In the genomic region with DNA sequence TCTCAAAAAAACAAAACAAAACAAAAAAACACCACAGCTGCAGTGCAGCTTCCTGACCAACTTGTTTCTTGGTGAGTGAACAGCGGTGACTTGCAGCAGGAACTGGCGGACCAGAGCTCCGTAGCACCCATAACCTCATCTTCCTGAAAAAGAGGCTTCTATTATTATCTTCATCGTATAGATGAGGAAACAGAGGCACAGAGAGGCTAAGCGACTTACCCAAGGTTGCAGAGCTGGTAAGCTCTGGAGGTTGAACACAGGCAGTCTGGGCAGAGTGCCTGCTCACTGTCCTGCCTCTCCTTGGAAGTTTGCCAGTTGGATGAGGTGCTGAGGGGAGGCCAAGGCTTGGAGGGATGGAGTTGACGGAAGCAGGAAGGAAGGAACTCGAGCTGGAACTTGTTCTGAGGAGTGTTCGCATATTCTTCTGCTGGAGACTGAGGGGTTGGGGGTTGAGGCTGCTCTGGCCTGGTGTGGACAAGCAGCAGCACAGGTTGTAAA, we compare ENCODE assay signal across 10 cellular contexts. TPM values are rescaled to one million over a fixed set of nuclear protein-coding genes. Genes with fewer than 3 reads are reported as not detected.
DNase-seq lines count a peak whose midpoint lies in the region; ATAC-seq and TF ChIP-seq lines count a peak whose summit lies in the region.
"Had no signal": no experiment of that assay in that cellular context is flagged by ENCODE, and none has a peak within 500 bp of the region (broad histone marks: within the 10 kb centered on the region; RNA-seq: fewer than 3 reads in every experiment).

No MANE protein-coding gene starts in this region.

- H3K9me3 Mint-ChIP-seq in activated B cell treated with CpG ODN at 0.5 μM for 24 hours: no peaks in the 10 kb centered on the region

- CTCF ChIA-PET in activated B cell treated with CpG ODN at 0.5 μM for 24 hours (lab: Charles Lee): interaction anchor here (0.6 to 1.8 kb wide), 4 partner anchors 9 to 18 kb away, joined by 3 to 10 read pairs (median 5); no protein-coding TSS in a partner anchor

- H3K4me1 Mint-ChIP-seq in activated B cell treated with CpG ODN at 0.5 μM for 24 hours: peaks cover 75% of the 10 kb centered on the region

- H3K27ac ChIP-seq in right lobe of liver: no peak overlapping the region

- WGBS in right lobe of liver (ENCODE audit: insufficient coverage, low coverage, low lambda C conversion rate, missing lambda C conversion rate): 44% methylated on average over 7 of the region's 8 CpGs

- no peaks in the 10 kb centered on the region for H3K36me3 ChIP-seq in right lobe of liver

- no peaks in the 10 kb centered on the region for H3K36me3 Mint-ChIP-seq in activated B cell treated with CpG ODN at 0.5 μM for 24 hours (ENCODE audit: low read depth)

- H3K27me3 Mint-ChIP-seq in activated B cell treated with CpG ODN at 0.5 μM for 24 hours: no peaks in the 10 kb centered on the region

- POLR2A ChIA-PET in activated B cell treated with CpG ODN at 0.5 μM for 24 hours (lab: Charles Lee): interaction anchor here (1.1 to 2.3 kb wide), 4 partner anchors 8 to 15 kb away, joined by 3 to 8 read pairs (median 6); no protein-coding TSS in a partner anchor

- DNase-seq in DMS79 treated with DMSO at 0.1 percent for 48 hours (lab: John Stamatoyannopoulos, UW) (peak; percentile 68), HT1080 (ENCODE audit: low read depth) (peak; percentile 56), activated B cell treated with CpG ODN at 0.5 μM for 24 hours (no peak), right lobe of liver (peak in 1 of 3 donors; percentile 55), NK-92 (lab: John Stamatoyannopoulos, UW; ENCODE audit: unreplicated experiment) (no peak), mesenteric fat pad (ENCODE audit: low spot score) (no peak), AML-193 (lab: John Stamatoyannopoulos, UW) (no peak)
- DNase-seq: SIG-M5 had no signal

- TF ChIP-seq CTCF in activated B cell treated with CpG ODN at 0.5 μM for 24 hours (IDR thresholded peaks at IDR 0.05) (no peak), right lobe of liver (IDR thresholded peaks at IDR 0.05) (no peak)

- H3K9me3 ChIP-seq in right lobe of liver: no peaks in the 10 kb centered on the region

- peak overlapping the region; percentile 72 for H3K27ac Mint-ChIP-seq in activated B cell treated with CpG ODN at 0.5 μM for 24 hours

- intact Hi-C loops in activated B cell treated with CpG ODN at 0.5 μM for 24 hours (cut with micrococcal nuclease): loop anchor here (2.0 kb wide), 1 partner anchor 15 kb away; no protein-coding TSS in a partner anchor
- intact Hi-C loops in right lobe of liver (cut with DNase I): no loop called here

- H3K27me3 ChIP-seq in right lobe of liver: no peaks in the 10 kb centered on the region

- H3K4me3 Mint-ChIP-seq in activated B cell treated with CpG ODN at 0.5 μM for 24 hours: peak overlapping the region; percentile 12

- ATAC-seq in activated B cell treated with CpG ODN at 0.5 μM for 24 hours (ENCODE audit: low read depth) (peak; percentile 52), right lobe of liver (peak; percentile 51 to 75 (median 68)), GM21528 (IDR thresholded peaks at IDR 0.05; ENCODE audit: low FRiP score, unreplicated experiment) (no peak)

- H3K4me3 ChIP-seq in right lobe of liver: no peak overlapping the region
- H3K4me3 ChIP-seq: skin epidermis had no signal

- no peak for TF ChIP-seq POLR2A in right lobe of liver (IDR thresholded peaks at IDR 0.05)

- no peaks in the 10 kb centered on the region for H3K4me1 ChIP-seq in right lobe of liver

RNA-seq across cellular contexts. Expression of gene CCDC167, which starts 47.9 kb away (rescaled TPM):
- total RNA-seq in HT1080 (2014; rRNA removed; shearing (Covaris generic)): 19.5 and 33.1 TPM in 2 replicates
- 27.5 and 29.1 TPM in 2 replicates for polyA plus RNA-seq in HT1080 (2015; cell fraction: cytosol; rRNA removed)
- polyA plus RNA-seq in HT1080 (2015; cell fraction: nucleus; rRNA removed): 6.1 and 13.8 TPM in 2 replicates
- 18.4 and 25.9 TPM in 2 replicates for total RNA-seq in activated B cell treated with CpG ODN at 0.5 μM for 24 hours
- total RNA-seq in right lobe of liver: 100 to 1,000 TPM in 1 of 6 experiments, 10 to 100 TPM in 5; 16.5 to 103 (median 26.9) TPM
- 14.6 TPM for total RNA-seq in mesenteric fat pad

Comparison
In these comparisons a context has a peak if more than half of its experiments do, and no peak if none do; other contexts are left out.
1. DNase-seq: peak in DMS79 treated with DMSO at 0.1 percent for 48 hours (single experiment) and HT1080 (single experiment); none in activated B cell treated with CpG ODN at 0.5 μM for 24 hours (single experiment), NK-92 (single experiment), mesenteric fat pad (single experiment) and AML-193 (0 of 2).